ENCODE assay signal across 9 cellular contexts in the genomic region with DNA sequence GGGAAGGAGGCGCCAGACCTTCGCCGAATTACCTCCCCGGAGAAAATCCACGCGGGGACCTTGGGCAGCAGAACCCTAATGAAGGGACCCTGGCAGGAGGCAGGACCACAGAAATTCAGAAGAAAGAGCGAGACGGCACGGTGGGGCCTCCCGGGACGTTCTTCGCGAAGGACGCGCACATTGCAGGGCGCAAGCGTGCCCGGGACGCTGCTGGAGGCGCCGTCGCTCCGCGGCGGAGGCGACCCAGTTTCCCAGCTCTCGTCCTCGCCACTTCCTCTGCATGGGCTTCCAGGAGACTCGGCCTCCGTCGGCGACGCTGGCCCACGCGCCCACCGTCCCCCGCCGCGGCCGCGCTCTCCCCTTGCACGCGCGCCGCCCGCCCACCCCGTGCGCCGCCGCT. TPM values are rescaled to one million over a fixed set of nuclear protein-coding genes. Genes with fewer than 3 reads are reported as not detected.
DNase-seq lines count a peak whose midpoint lies in the region; ATAC-seq and TF ChIP-seq lines count a peak whose summit lies in the region.
"Had no signal": no experiment of that assay in that cellular context is flagged by ENCODE, and none has a peak within 500 bp of the region (broad histone marks: within the 10 kb centered on the region; RNA-seq: fewer than 3 reads in every experiment).

No MANE protein-coding gene starts in this region.

- WGBS in transverse colon (ENCODE audit: low coverage in 1 of 2), 2 donors, result 15% methylated on average over 12 of the region's 50 CpGs; no CpG with 5 or more reads in 1 of the 2 donors

- intact Hi-C loops in transverse colon (cut with DNase I; ENCODE audit: low total_unique reads), result no loop called here

- ATAC-seq in activated naive CD8-positive, alpha-beta T cell treated with anti-CD3 and anti-CD28 coated beads, Interleukin-2, amount 50 U/mL, for 24 hours, result no peak

- no peaks in the 10 kb centered on the region for H3K27me3 Mint-ChIP-seq in activated naive CD8-positive, alpha-beta T cell
- peaks cover 12% of the 10 kb centered on the region for H3K27me3 Mint-ChIP-seq in activated naive CD8-positive, alpha-beta T cell treated with anti-CD3 and anti-CD28 coated beads, Interleukin-2, amount 50 U/mL, for 24 hours

- peak overlapping the region; percentile 44 for H3K9ac ChIP-seq in mucosa of stomach (ENCODE audit: low read length)

- TF ChIP-seq CTCF in transverse colon (IDR thresholded peaks at IDR 0.05), result no peak

- no peaks in the 10 kb centered on the region for H3K9me3 ChIP-seq in mucosa of stomach (ENCODE audit: control insufficient read depth, low read length)
- H3K9me3 ChIP-seq in transverse colon, result no peaks in the 10 kb centered on the region

- H3K4me3 ChIP-seq in mucosa of stomach (ENCODE audit: low read length) (no peak overlapping the region), transverse colon (peak overlapping the region in 3 of 4 donors; percentile 13 to 33 (median 16))

- H3K4me1 ChIP-seq in mucosa of stomach (ENCODE audit: control insufficient read depth, insufficient read depth, low read length), result peaks cover 18% of the 10 kb centered on the region
- H3K4me1 ChIP-seq in transverse colon, result peaks cover 4 to 20% (median 7%) of the 10 kb centered on the region in 4 donors

- H3K9me3 Mint-ChIP-seq in activated naive CD8-positive, alpha-beta T cell (ENCODE audit: low read depth), result no peaks in the 10 kb centered on the region
- no peaks in the 10 kb centered on the region for H3K9me3 Mint-ChIP-seq in activated naive CD8-positive, alpha-beta T cell treated with anti-CD3 and anti-CD28 coated beads, Interleukin-2, amount 50 U/mL, for 24 hours

- peak overlapping the region; percentile 30 for H3K27ac Mint-ChIP-seq in activated naive CD8-positive, alpha-beta T cell
- H3K27ac Mint-ChIP-seq in activated naive CD8-positive, alpha-beta T cell treated with anti-CD3 and anti-CD28 coated beads, Interleukin-2, amount 50 U/mL, for 24 hours, result no peak overlapping the region

- no peaks in the 10 kb centered on the region for H3K36me3 ChIP-seq in mucosa of stomach (ENCODE audit: control insufficient read depth, insufficient read depth, low read length)
- H3K36me3 ChIP-seq in transverse colon, result no peaks in the 10 kb centered on the region

- no peak overlapping the region for H3K4me3 Mint-ChIP-seq in activated naive CD8-positive, alpha-beta T cell
- no peak overlapping the region for H3K4me3 Mint-ChIP-seq in activated naive CD8-positive, alpha-beta T cell treated with anti-CD3 and anti-CD28 coated beads, Interleukin-2, amount 50 U/mL, for 24 hours

- peaks cover 8% of the 10 kb centered on the region for H3K4me1 Mint-ChIP-seq in activated naive CD8-positive, alpha-beta T cell (ENCODE audit: low read depth)
- H3K4me1 Mint-ChIP-seq in activated naive CD8-positive, alpha-beta T cell treated with anti-CD3 and anti-CD28 coated beads, Interleukin-2, amount 50 U/mL, for 24 hours, result peaks cover 10% of the 10 kb centered on the region

- in situ Hi-C loops in transverse colon (cut with MboI; ENCODE audit: low pct_ligation_motif_present in 1 of 4, low pct_unique_long_range_greater_than_20kb in 1 of 4, low sequenced_read_pairs in 3 of 4), result no loop called here

- TF ChIP-seq POLR2A in transverse colon (IDR thresholded peaks at IDR 0.05), result no peak

- DNase-seq in activated naive CD8-positive, alpha-beta T cell treated with anti-CD3 and anti-CD28 coated beads, Interleukin-2, amount 50 U/mL, for 24 hours, result no peak
- peak; percentile 36 for DNase-seq in dermis blood vessel endothelial cell
- peak; percentile 42 for DNase-seq in transverse colon
- DNase-seq in middle frontal gyrus (ENCODE audit: extremely low spot score, low spot score), result no peak
- DNase-seq in OCI-M2 (lab: John Stamatoyannopoulos, UW; ENCODE audit: unreplicated experiment), result no peak
- DNase-seq in GM03348 (ENCODE audit: low spot score), result no peak

- H3K27me3 ChIP-seq in mucosa of stomach (ENCODE audit: control insufficient read depth, insufficient read depth, low read length) (peaks cover 10% of the 10 kb centered on the region), transverse colon (peaks cover 10% of the 10 kb centered on the region)

- no peak for TF ChIP-seq EP300 in transverse colon (IDR thresholded peaks at IDR 0.05; ENCODE audit: low read depth)

- H3K27ac ChIP-seq in transverse colon, result no peak overlapping the region
- H3K27ac ChIP-seq: epithelial cell of prostate had no signal

- no peaks in the 10 kb centered on the region for H3K36me3 Mint-ChIP-seq in activated naive CD8-positive, alpha-beta T cell
- no peaks in the 10 kb centered on the region for H3K36me3 Mint-ChIP-seq in activated naive CD8-positive, alpha-beta T cell treated with anti-CD3 and anti-CD28 coated beads, Interleukin-2, amount 50 U/mL, for 24 hours (ENCODE audit: low read depth)

RNA-seq across cellular contexts. Expression of gene SMAD3, which starts 31.9 kb away (rescaled TPM):
- total RNA-seq in dermis blood vessel endothelial cell (16.5 and 29.9 TPM in 2 replicates), transverse colon (10 to 100 TPM; 30.9 to 65.1 (median 57.0) TPM)

Comparison
In these comparisons a context has a peak if more than half of its experiments do, and no peak if none do; other contexts are left out.
1. DNase-seq: peak in dermis blood vessel endothelial cell (single experiment) and transverse colon (single experiment); none in activated naive CD8-positive, alpha-beta T cell treated with anti-CD3 and anti-CD28 coated beads, Interleukin-2, amount 50 U/mL, for 24 hours (single experiment), middle frontal gyrus (single experiment), OCI-M2 (single experiment) and GM03348 (single experiment).